ENCODE assay signal across 17 cellular contexts in the genomic region with DNA sequence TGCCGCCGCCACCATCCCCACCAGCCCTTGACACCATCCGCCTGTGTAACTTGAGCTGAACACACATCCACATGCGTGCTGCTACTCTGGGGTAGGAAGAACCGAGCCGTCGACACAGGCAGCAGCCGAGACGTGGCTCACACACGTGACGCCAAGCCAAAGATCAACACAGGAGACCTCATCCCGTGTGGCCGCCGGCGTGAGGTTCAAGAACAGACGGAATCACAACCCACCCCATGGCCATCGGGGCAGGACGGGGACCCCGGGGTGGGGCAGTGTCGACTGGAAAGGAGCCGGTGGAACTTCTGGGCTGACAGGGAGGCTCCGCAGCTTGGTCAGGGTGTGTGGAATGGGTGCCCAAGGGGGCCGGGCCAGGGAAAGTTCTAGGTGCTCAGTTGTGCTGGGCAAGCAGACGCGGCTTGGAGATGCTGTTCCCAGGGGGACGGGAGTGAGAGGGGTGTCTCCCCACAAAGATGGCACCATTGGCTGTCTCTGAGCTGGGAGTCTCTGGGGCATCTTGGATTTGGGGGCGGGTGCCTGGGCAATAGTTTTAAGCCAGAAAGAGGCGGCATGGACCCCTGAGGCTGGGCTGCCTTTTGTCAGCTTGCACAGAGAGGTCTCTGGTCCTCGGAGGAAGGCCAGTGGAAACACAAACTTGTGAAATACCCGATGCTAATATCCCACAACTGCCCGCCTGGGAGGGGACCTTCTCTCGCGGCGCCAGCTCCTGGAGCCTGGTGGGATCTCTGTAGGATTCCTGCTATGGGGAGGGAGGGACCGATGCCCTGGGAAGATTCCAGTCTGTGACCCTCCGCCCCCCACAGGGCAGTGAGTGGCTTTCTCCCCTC. TPM values are rescaled to one million over a fixed set of nuclear protein-coding genes. Genes with fewer than 3 reads are reported as not detected.
DNase-seq lines count a peak whose midpoint lies in the region; ATAC-seq and TF ChIP-seq lines count a peak whose summit lies in the region.
"Had no signal": no experiment of that assay in that cellular context is flagged by ENCODE, and none has a peak within 500 bp of the region (broad histone marks: within the 10 kb centered on the region; RNA-seq: fewer than 3 reads in every experiment).

No MANE protein-coding gene starts in this region.

- no peaks in the 10 kb centered on the region for H3K36me3 Mint-ChIP-seq in activated CD4-positive, alpha-beta T cell treated with anti-CD3 and anti-CD28 coated beads, Interleukin-2, amount 10 ng/mL, durations not matched to agents 7 days and 5 days (ENCODE audit: low read depth)
- peaks cover 2% of the 10 kb centered on the region for H3K36me3 Mint-ChIP-seq in activated CD4-positive, alpha-beta T cell treated with anti-CD3 and anti-CD28 coated beads, Interleukin-2, amount 10 ng/mL, durations not matched to agents 24 days and 14 days (ENCODE audit: low read depth)
- H3K36me3 Mint-ChIP-seq: CD8-positive, alpha-beta memory T cell had no signal

- peaks cover 54 to 71% of the 10 kb centered on the region in 2 experiments for H3K4me1 ChIP-seq in HCT116 (ENCODE audit: control insufficient read depth in 1 of 2, insufficient read depth in 2 of 2, low read length in 2 of 2)
- H3K4me1 ChIP-seq in RWPE2 (ENCODE audit: insufficient read depth, poor library complexity, severe bottlenecking) = peaks cover 41% of the 10 kb centered on the region
- no peaks in the 10 kb centered on the region for H3K4me1 ChIP-seq in lower lobe of right lung

- TF ChIP-seq RAD21 in HCT116 (IDR thresholded peaks at IDR 0.05; ENCODE audit: low read depth) = no peak

- intact Hi-C loops in activated CD4-positive, alpha-beta T cell treated with anti-CD3 and anti-CD28 coated beads, Interleukin-2, amount 10 ng/mL, durations not matched to agents 24 days and 14 days (cut with micrococcal nuclease) = no loop called here
- intact Hi-C loops in HCT116 (cut with micrococcal nuclease) = loop anchor here (5.0 kb wide), 2 partner anchors 70 to 105 kb away; no protein-coding TSS in a partner anchor
- intact Hi-C loops in lower lobe of right lung (cut with DNase I) = no loop called here

- peak overlapping the region; percentile 26 for H2AFZ ChIP-seq in HCT116 (ENCODE audit: low read depth, low read length, poor library complexity, severe bottlenecking)
- H2AFZ ChIP-seq: GM23338 had no signal

- no peak overlapping the region for H3K4me3 Mint-ChIP-seq in activated CD4-positive, alpha-beta T cell treated with anti-CD3 and anti-CD28 coated beads, Interleukin-2, amount 10 ng/mL, durations not matched to agents 7 days and 5 days
- H3K4me3 Mint-ChIP-seq in activated CD4-positive, alpha-beta T cell treated with anti-CD3 and anti-CD28 coated beads, Interleukin-2, amount 10 ng/mL, durations not matched to agents 24 days and 14 days = no peak overlapping the region
- H3K4me3 Mint-ChIP-seq: CD8-positive, alpha-beta memory T cell; GM23338 had no signal

- POLR2A ChIA-PET in activated CD4-positive, alpha-beta T cell treated with anti-CD3 and anti-CD28 coated beads, Interleukin-2, amount 10 ng/mL, durations not matched to agents 7 days and 5 days (lab: Charles Lee) = no interaction called here
- POLR2A ChIA-PET in HCT116 (lab: Charles Lee) = no interaction called here

- DNase-seq in activated CD4-positive, alpha-beta T cell treated with anti-CD3 and anti-CD28 coated beads, Interleukin-2, amount 10 ng/mL, durations not matched to agents 7 days and 5 days = no peak
- DNase-seq in activated CD4-positive, alpha-beta T cell treated with anti-CD3 and anti-CD28 coated beads, Interleukin-2, amount 10 ng/mL, durations not matched to agents 24 days and 14 days = no peak
- DNase-seq in HCT116 (ENCODE audit: low read depth, low spot score) (no peak), RWPE2 (ENCODE audit: low spot score) (peak; percentile 45), lower lobe of right lung (peak; percentile 39), NCI-H146 treated with DMSO at 0.1 percent for 48 hours (lab: John Stamatoyannopoulos, UW; ENCODE audit: unreplicated experiment) (no peak), GM10266 (ENCODE audit: extremely low spot score) (no peak), mesenteric fat pad (ENCODE audit: low spot score) (no peak)
- DNase-seq: GDM1, NCI-H1694, NCI-H446 treated with DMSO at 0.1 percent for 48 hours, NCI-H748 treated with DMSO at 0.1 percent for 48 hours, SIG-M5 had no signal

- H3K27me3 ChIP-seq in HCT116 (ENCODE audit: insufficient read depth, low read length) = no peaks in the 10 kb centered on the region
- H3K27me3 ChIP-seq in RWPE2 (ENCODE audit: insufficient read depth, poor library complexity, severe bottlenecking) = no peaks in the 10 kb centered on the region
- H3K27me3 ChIP-seq in lower lobe of right lung (ENCODE audit: low read depth) = peaks cover 51% of the 10 kb centered on the region

- peak overlapping the region; percentile 13 for H3K27ac Mint-ChIP-seq in activated CD4-positive, alpha-beta T cell treated with anti-CD3 and anti-CD28 coated beads, Interleukin-2, amount 10 ng/mL, durations not matched to agents 7 days and 5 days
- H3K27ac Mint-ChIP-seq in activated CD4-positive, alpha-beta T cell treated with anti-CD3 and anti-CD28 coated beads, Interleukin-2, amount 10 ng/mL, durations not matched to agents 24 days and 14 days = no peak overlapping the region
- H3K27ac Mint-ChIP-seq: CD8-positive, alpha-beta memory T cell; GM23338 had no signal

- CTCF ChIA-PET in activated CD4-positive, alpha-beta T cell treated with anti-CD3 and anti-CD28 coated beads, Interleukin-2, amount 10 ng/mL, durations not matched to agents 7 days and 5 days (lab: Charles Lee) = no interaction called here
- CTCF ChIA-PET in HCT116 (lab: Charles Lee) = no interaction called here

- TF ChIP-seq CTCF in HCT116 (IDR thresholded peaks at IDR 0.05 in 2 of 3, conservative IDR thresholded peaks at IDR 0.05 in 1 of 3; ENCODE audit: borderline replicate concordance in 1 of 3, insufficient read depth in 1 of 3, low read depth in 2 of 3, low read length in 2 of 3) (no peak), RWPE2 (IDR thresholded peaks at IDR 0.05; ENCODE audit: poor library complexity, severe bottlenecking) (no peak), lower lobe of right lung (IDR thresholded peaks at IDR 0.05) (no peak), GM10266 (IDR thresholded peaks at IDR 0.05; ENCODE audit: control insufficient read depth, insufficient read depth, low read depth, missing control alignments) (no peak)

- H3K4me3 ChIP-seq in HCT116 (replicated peaks in 1 of 2; ENCODE audit: low read depth in 1 of 2, low read length in 2 of 2) (0 out of 4 replicates have a peak overlapping the region, but pooled peaks of 1 of the 2 experiments have one; percentile 55), RWPE2 (ENCODE audit: severe bottlenecking) (no peak overlapping the region), lower lobe of right lung (no peak overlapping the region)
- H3K4me3 ChIP-seq: BLaER1 treated with 17β-estradiol and CSF1 and Interleukin-3, amounts not matched to agents 10 nM and 100 nM; GM23338; MG63 had no signal

- no peaks in the 10 kb centered on the region for H4K20me1 ChIP-seq in HCT116 (ENCODE audit: insufficient read depth)

- peaks cover 3% of the 10 kb centered on the region for H3K4me1 Mint-ChIP-seq in activated CD4-positive, alpha-beta T cell treated with anti-CD3 and anti-CD28 coated beads, Interleukin-2, amount 10 ng/mL, durations not matched to agents 7 days and 5 days
- H3K4me1 Mint-ChIP-seq in activated CD4-positive, alpha-beta T cell treated with anti-CD3 and anti-CD28 coated beads, Interleukin-2, amount 10 ng/mL, durations not matched to agents 24 days and 14 days = no peaks in the 10 kb centered on the region

- no peaks in the 10 kb centered on the region for H3K36me3 ChIP-seq in HCT116 (ENCODE audit: control insufficient read depth in 1 of 2, insufficient read depth in 2 of 2, low read length in 2 of 2)
- no peaks in the 10 kb centered on the region for H3K36me3 ChIP-seq in RWPE2 (ENCODE audit: low read depth)
- H3K36me3 ChIP-seq in lower lobe of right lung = no peaks in the 10 kb centered on the region
- H3K36me3 ChIP-seq: BLaER1 treated with 17β-estradiol and CSF1 and Interleukin-3, amounts not matched to agents 10 nM and 100 nM; MG63 had no signal

- TF ChIP-seq POLR2A in HCT116 (IDR thresholded peaks at IDR 0.05; ENCODE audit: borderline replicate concordance, extremely low read depth, insufficient read depth, insufficient read length) = no peak

- peaks cover 3% of the 10 kb centered on the region for H3K9me3 Mint-ChIP-seq in activated CD4-positive, alpha-beta T cell treated with anti-CD3 and anti-CD28 coated beads, Interleukin-2, amount 10 ng/mL, durations not matched to agents 7 days and 5 days
- peaks cover 6% of the 10 kb centered on the region for H3K9me3 Mint-ChIP-seq in activated CD4-positive, alpha-beta T cell treated with anti-CD3 and anti-CD28 coated beads, Interleukin-2, amount 10 ng/mL, durations not matched to agents 24 days and 14 days

- RAD21 ChIA-PET in HCT116 (lab: Charles Lee; ENCODE audit: low non-redundant PET in 1 of 2, low total read pairs in 2 of 2, uncharacterized antibody in 2 of 2, unreplicated experiment in 2 of 2) = no interaction called here

- H3K79me2 ChIP-seq in HCT116 (ENCODE audit: insufficient read depth, low read length) = no peaks in the 10 kb centered on the region

- ATAC-seq in HCT116 = no peak
- ATAC-seq in RWPE2 (ENCODE audit: low read depth) = no peak
- ATAC-seq in lower lobe of right lung = no peak
- ATAC-seq: GM23338 had no signal

- H3K9me2 ChIP-seq in HCT116 (ENCODE audit: insufficient read depth) = no peaks in the 10 kb centered on the region

- peak overlapping the region; percentile 62 for H3K9ac ChIP-seq in HCT116 (ENCODE audit: low read length)
- H3K9ac ChIP-seq: BLaER1 treated with 17β-estradiol and CSF1 and Interleukin-3, amounts not matched to agents 10 nM and 100 nM had no signal

- H3K27me3 Mint-ChIP-seq in activated CD4-positive, alpha-beta T cell treated with anti-CD3 and anti-CD28 coated beads, Interleukin-2, amount 10 ng/mL, durations not matched to agents 7 days and 5 days = peaks cover 12% of the 10 kb centered on the region
- peaks cover 18% of the 10 kb centered on the region for H3K27me3 Mint-ChIP-seq in activated CD4-positive, alpha-beta T cell treated with anti-CD3 and anti-CD28 coated beads, Interleukin-2, amount 10 ng/mL, durations not matched to agents 24 days and 14 days

- H3K27ac ChIP-seq in HCT116 (ENCODE audit: low read depth, low read length) (no peak overlapping the region), RWPE2 (ENCODE audit: poor library complexity, severe bottlenecking) (peak overlapping the region; percentile 23), lower lobe of right lung (no peak overlapping the region)
- H3K27ac ChIP-seq: BLaER1 treated with 17β-estradiol and CSF1 and Interleukin-3, amounts not matched to agents 10 nM and 100 nM had no signal

- H3K4me2 ChIP-seq in HCT116 (ENCODE audit: low read length) = peak overlapping the region; percentile 94
- H3K4me2 ChIP-seq: GM23338 had no signal

- BruUV-seq in HCT116 (replicated peaks; lab: Mats Ljungman, UMichigan) = no TSS peak

- H3K9me3 ChIP-seq in HCT116 (ENCODE audit: control insufficient read depth in 1 of 2, insufficient read depth in 1 of 2, low read depth in 1 of 2, low read length in 2 of 2) (peaks cover 0 to 4% of the 10 kb centered on the region in 2 experiments; a peak in 1 of 4 replicates), RWPE2 (ENCODE audit: severe bottlenecking) (no peaks in the 10 kb centered on the region), lower lobe of right lung (no peaks in the 10 kb centered on the region)

RNA-seq across cellular contexts. Expression of a gene that starts 41.8 kb away (rescaled TPM):
- total RNA-seq in activated CD4-positive, alpha-beta T cell treated with anti-CD3 and anti-CD28 coated beads, Interleukin-2, amount 10 ng/mL, durations not matched to agents 7 days and 5 days = not detected
- 0.19 TPM in 1 of 2 replicates, not detected in the other for total RNA-seq in activated CD4-positive, alpha-beta T cell treated with anti-CD3 and anti-CD28 coated beads, Interleukin-2, amount 10 ng/mL, durations not matched to agents 24 days and 14 days
- 2.6 TPM for total RNA-seq in HCT116 (2021; ENCODE audit: unreplicated experiment)
- polyA plus RNA-seq in HCT116 (2012) = 1.6 and 2.6 TPM in 2 replicates
- not detected for total RNA-seq in lower lobe of right lung
- not detected for total RNA-seq in mesenteric fat pad
- polyA plus RNA-seq: CD8-positive, alpha-beta memory T cell had no signal

Comparison
In these comparisons a context has a peak if more than half of its experiments do, and no peak if none do; other contexts are left out.
1. DNase-seq: peak in RWPE2 (single experiment) and lower lobe of right lung (single experiment); none in activated CD4-positive, alpha-beta T cell treated with anti-CD3 and anti-CD28 coated beads, Interleukin-2, amount 10 ng/mL, durations not matched to agents 7 days and 5 days (single experiment), activated CD4-positive, alpha-beta T cell treated with anti-CD3 and anti-CD28 coated beads, Interleukin-2, amount 10 ng/mL, durations not matched to agents 24 days and 14 days (single experiment), HCT116 (single experiment), NCI-H146 treated with DMSO at 0.1 percent for 48 hours (single experiment), GM10266 (single experiment) and mesenteric fat pad (single experiment).